Comparison of ENCODE assay signal across 18 cellular contexts in the genomic region with DNA sequence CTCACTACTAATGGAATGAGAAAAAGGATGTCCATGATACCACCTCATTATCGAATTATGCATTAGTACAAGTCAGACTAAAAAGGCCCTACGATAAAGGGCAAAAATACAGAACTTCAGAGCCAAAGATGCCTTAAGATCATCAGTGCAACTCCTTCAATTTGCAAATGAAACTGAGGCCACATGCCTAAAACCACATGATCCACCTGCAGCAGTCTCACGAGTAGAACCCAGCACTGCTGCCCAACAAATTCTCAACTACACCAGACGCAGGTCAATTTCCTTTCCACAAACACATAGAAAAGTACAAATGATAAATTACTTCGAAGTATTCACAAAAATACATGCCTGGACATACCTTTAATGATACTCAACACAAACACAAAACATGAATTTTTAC. TPM values are rescaled to one million over a fixed set of nuclear protein-coding genes. Genes with fewer than 3 reads are reported as not detected.
A peak's percentile ranks its signal among the peaks of the same experiment; 100 is the strongest.
DNase-seq lines count a peak whose midpoint lies in the region; ATAC-seq and TF ChIP-seq lines count a peak whose summit lies in the region.
"Had no signal": no experiment of that assay in that cellular context is flagged by ENCODE, and none has a peak within 500 bp of the region (broad histone marks: within the 10 kb centered on the region; RNA-seq: fewer than 3 reads in every experiment).

No MANE protein-coding gene starts in this region.

- no peak overlapping the region for H3K4me3 ChIP-seq in GM23338
- H3K4me3 ChIP-seq in upper lobe of left lung: no peak overlapping the region
- H3K4me3 ChIP-seq: BLaER1 treated with 17β-estradiol and CSF1 and Interleukin-3, amounts not matched to agents 10 nM and 100 nM; HAP-1 had no signal

- H3K27ac ChIP-seq in GM23338 (ENCODE audit: low read depth) (no peak overlapping the region), upper lobe of left lung (no peak overlapping the region)
- H3K27ac ChIP-seq: BLaER1 treated with 17β-estradiol and CSF1 and Interleukin-3, amounts not matched to agents 10 nM and 100 nM; RWPE1 had no signal

- TF ChIP-seq CTCF in GM23338 (conservative IDR thresholded peaks at IDR 0.05; ENCODE audit: low read depth in 2 of 2) (no peak), glutamatergic neuron (IDR thresholded peaks at IDR 0.05; ENCODE audit: partially characterized antibody, unreplicated experiment) (no peak), upper lobe of left lung (IDR thresholded peaks at IDR 0.05) (no peak)

- no peaks in the 10 kb centered on the region for H3K27me3 ChIP-seq in GM23338 (ENCODE audit: insufficient read depth)
- H3K27me3 ChIP-seq in upper lobe of left lung: no peaks in the 10 kb centered on the region
- H3K27me3 ChIP-seq: BLaER1 treated with 17β-estradiol and CSF1 and Interleukin-3, amounts not matched to agents 10 nM and 100 nM had no signal

- peaks cover 13% of the 10 kb centered on the region; the same call in 1 of the 2 replicates for H4K20me1 ChIP-seq in GM23338 (replicated peaks; ENCODE audit: insufficient read depth)

- no peak for TF ChIP-seq EP300 in upper lobe of left lung (IDR thresholded peaks at IDR 0.05)

- ATAC-seq in GM23338 (peak; percentile 30; the same call in 2 of the 3 replicates), T-helper 17 cell (no peak), HG02678 (IDR thresholded peaks at IDR 0.05; ENCODE audit: unreplicated experiment) (no peak), upper lobe of left lung (ENCODE audit: low FRiP score in 2 of 2) (no peak)
- no peak for ATAC-seq in naive thymus-derived CD8-positive, alpha-beta T cell

- POLR2A ChIA-PET in naive thymus-derived CD8-positive, alpha-beta T cell (lab: Charles Lee): interaction anchor here (0.7 kb wide), 1 partner anchor 8 kb away, joined by 3 read pairs; no protein-coding TSS in a partner anchor

- TF ChIP-seq POLR2A in upper lobe of left lung (IDR thresholded peaks at IDR 0.05): no peak

- peaks cover 65% of the 10 kb centered on the region for H3K4me1 Mint-ChIP-seq in activated naive CD4-positive, alpha-beta T cell treated with anti-CD3 and anti-CD28 coated beads, Interleukin-2, amount 50 U/mL, for 24 hours
- H3K4me1 Mint-ChIP-seq in GM23338: peaks cover 15% of the 10 kb centered on the region
- peaks cover 41% of the 10 kb centered on the region for H3K4me1 Mint-ChIP-seq in T-helper 17 cell
- peaks cover 27 to 77% (median 62%) of the 10 kb centered on the region in 4 donors for H3K4me1 Mint-ChIP-seq in naive thymus-derived CD8-positive, alpha-beta T cell
- H3K4me1 Mint-ChIP-seq in glutamatergic neuron (ENCODE audit: low read depth, unreplicated experiment): peaks cover 8% of the 10 kb centered on the region

- no peaks in the 10 kb centered on the region for H3K27me3 Mint-ChIP-seq in activated naive CD4-positive, alpha-beta T cell treated with anti-CD3 and anti-CD28 coated beads, Interleukin-2, amount 50 U/mL, for 24 hours
- H3K27me3 Mint-ChIP-seq in GM23338 (ENCODE audit: insufficient read depth, low read depth, poor library complexity) (peaks cover 3% of the 10 kb centered on the region), T-helper 17 cell (no peaks in the 10 kb centered on the region), glutamatergic neuron (ENCODE audit: unreplicated experiment) (peaks cover 2% of the 10 kb centered on the region)
- no peaks in the 10 kb centered on the region for H3K27me3 Mint-ChIP-seq in naive thymus-derived CD8-positive, alpha-beta T cell

- no peaks in the 10 kb centered on the region for H3K36me3 Mint-ChIP-seq in activated naive CD4-positive, alpha-beta T cell treated with anti-CD3 and anti-CD28 coated beads, Interleukin-2, amount 50 U/mL, for 24 hours
- peaks cover 3% of the 10 kb centered on the region; the same call in 2 of the 3 replicates for H3K36me3 Mint-ChIP-seq in GM23338 (ENCODE audit: low read depth)
- peaks cover 5% of the 10 kb centered on the region for H3K36me3 Mint-ChIP-seq in T-helper 17 cell (ENCODE audit: low read depth)
- H3K36me3 Mint-ChIP-seq in naive thymus-derived CD8-positive, alpha-beta T cell: peaks cover 0 to 13% (median 0%) of the 10 kb centered on the region in 3 donors
- no peaks in the 10 kb centered on the region for H3K36me3 Mint-ChIP-seq in glutamatergic neuron (ENCODE audit: unreplicated experiment)

- DNase-seq in activated naive CD4-positive, alpha-beta T cell (lab: John Stamatoyannopoulos, UW): no peak
- DNase-seq in GM23338 (ENCODE audit: low spot score) (no peak), T-helper 17 cell (no peak), glutamatergic neuron (no peak), upper lobe of left lung (no peak)
- no peak for DNase-seq in naive thymus-derived CD8-positive, alpha-beta T cell
- DNase-seq: COR-L47, DMS153, Kasumi-1, NCI-H2029 treated with DMSO at 0.1 percent for 48 hours, NCI-H2171 treated with DMSO at 0.1 percent for 48 hours, NCI-H446 treated with DMSO at 0.1 percent for 48 hours, PC-3 had no signal

- peak overlapping the region; percentile 43 for H3K4me3 Mint-ChIP-seq in activated naive CD4-positive, alpha-beta T cell treated with anti-CD3 and anti-CD28 coated beads, Interleukin-2, amount 50 U/mL, for 24 hours
- H3K4me3 Mint-ChIP-seq in GM23338 (no peak overlapping the region), T-helper 17 cell (no peak overlapping the region), glutamatergic neuron (ENCODE audit: unreplicated experiment) (no peak overlapping the region)
- H3K4me3 Mint-ChIP-seq in naive thymus-derived CD8-positive, alpha-beta T cell: peak overlapping the region in 5 of 10 donors; percentile 5 to 41 (median 20)

- peaks cover 100% of the 10 kb centered on the region for H3K79me2 ChIP-seq in GM23338 (replicated peaks; ENCODE audit: insufficient read depth)

- H3K9me3 Mint-ChIP-seq in activated naive CD4-positive, alpha-beta T cell treated with anti-CD3 and anti-CD28 coated beads, Interleukin-2, amount 50 U/mL, for 24 hours: no peaks in the 10 kb centered on the region
- H3K9me3 Mint-ChIP-seq in GM23338: no peaks in the 10 kb centered on the region
- no peaks in the 10 kb centered on the region for H3K9me3 Mint-ChIP-seq in naive thymus-derived CD8-positive, alpha-beta T cell
- H3K9me3 Mint-ChIP-seq in glutamatergic neuron (ENCODE audit: unreplicated experiment): no peaks in the 10 kb centered on the region

- peaks cover 18% of the 10 kb centered on the region for H3K4me1 ChIP-seq in GM23338 (ENCODE audit: insufficient read depth)
- peaks cover 22 to 43% (median 30%) of the 10 kb centered on the region in 4 donors for H3K4me1 ChIP-seq in upper lobe of left lung

- no peaks in the 10 kb centered on the region for H3K9me3 ChIP-seq in T-helper 17 cell (ENCODE audit: control insufficient read depth, low read length, poor library complexity, severe bottlenecking)
- no peaks in the 10 kb centered on the region for H3K9me3 ChIP-seq in upper lobe of left lung
- H3K9me3 ChIP-seq: BLaER1 treated with 17β-estradiol and CSF1 and Interleukin-3, amounts not matched to agents 10 nM and 100 nM; HAP-1 had no signal

- H3K36me3 ChIP-seq in GM23338 (ENCODE audit: insufficient read depth) (no peaks in the 10 kb centered on the region), upper lobe of left lung (no peaks in the 10 kb centered on the region)
- H3K36me3 ChIP-seq: HAP-1 had no signal

- no peak overlapping the region for H3K4me2 ChIP-seq in GM23338

- H3K9me2 ChIP-seq in GM23338 (ENCODE audit: insufficient read depth): no peaks in the 10 kb centered on the region

- H3F3A ChIP-seq in GM23338 (replicated peaks; ENCODE audit: low read depth): no peaks in the 10 kb centered on the region

- H3K27ac Mint-ChIP-seq in activated naive CD4-positive, alpha-beta T cell treated with anti-CD3 and anti-CD28 coated beads, Interleukin-2, amount 50 U/mL, for 24 hours: peak overlapping the region; percentile 53
- H3K27ac Mint-ChIP-seq in GM23338 (peak overlapping the region; percentile 13; the same call in 1 of the 2 replicates), T-helper 17 cell (peak overlapping the region; percentile 8), glutamatergic neuron (ENCODE audit: unreplicated experiment) (no peak overlapping the region)
- peak overlapping the region in 6 of 10 donors; percentile 26 to 53 (median 41) for H3K27ac Mint-ChIP-seq in naive thymus-derived CD8-positive, alpha-beta T cell

- no peak overlapping the region for H2AFZ ChIP-seq in GM23338

- 70 to 72% methylated on average over 5 of the region's 5 CpGs for WGBS in upper lobe of left lung, 2 donors

TF ChIP-seq in GM23338, 12 proteins besides CTCF, POLR2A, EP300 and RAD21 (continues in another document):
- no peak for TF ChIP-seq JUNB (IDR thresholded peaks at IDR 0.05; ENCODE audit: unreplicated experiment)
- no peak for TF ChIP-seq ZNF114 (CRISPR knock-in tag; IDR thresholded peaks at IDR 0.05)
- TF ChIP-seq ZNF331 (CRISPR knock-in tag; IDR thresholded peaks at IDR 0.05; ENCODE audit: low read depth): no peak
- TF ChIP-seq CREB1 (CRISPR knock-in tag; IDR thresholded peaks at IDR 0.05; ENCODE audit: low read depth): no peak

RNA-seq across cellular contexts. Expression of a gene that starts 20.1 kb away (rescaled TPM):
- total RNA-seq in GM23338 (2014; rRNA removed; shearing (Covaris generic)): 31.0 and 39.1 TPM in 2 replicates
- 20.5 and 26.4 TPM in 2 replicates for polyA plus RNA-seq in GM23338 (2016; fragmentation: Nextera tagmentation; extraction: Ambion mirVana)
- total RNA-seq in T-helper 17 cell (10 to 100 TPM; 30.5 to 33.8 TPM), glutamatergic neuron (ENCODE audit: unreplicated experiment) (77.4 TPM), upper lobe of left lung (10 to 100 TPM; 19.3 to 61.2 (median 41.0) TPM)
- 10 to 100 TPM; 55.0 to 56.0 TPM for total RNA-seq in naive thymus-derived CD8-positive, alpha-beta T cell
- 10 to 100 TPM; 31.5 to 41.8 (median 38.9) TPM for polyA plus RNA-seq in naive thymus-derived CD8-positive, alpha-beta T cell
